Comparison of ENCODE assay signal across 8 cellular contexts in genomic region chr3:32238027-32238815, GRCh38. TPM values are rescaled to one million over a fixed set of nuclear protein-coding genes. Genes with fewer than 3 reads are reported as not detected.
DNase-seq lines count a peak whose midpoint lies in the region; ATAC-seq and TF ChIP-seq lines count a peak whose summit lies in the region.

Gene CMTM8 (plus strand): TSS chr3:32238680. CDS start chr3:32238973, 293 bp downstream.

- H3K27me3 Mint-ChIP-seq in naive thymus-derived CD8-positive, alpha-beta T cell = no peaks in the 10 kb centered on the region
- H3K27me3 Mint-ChIP-seq in stimulated activated naive CD8-positive, alpha-beta T cell treated with anti-CD3 and anti-CD28 coated beads, Interleukin-15, amount 100 ng/mL, for 72 hours = peaks cover 11% of the 10 kb centered on the region

- peak within 1 kb of the TSS in 9 of 10 donors; percentile 47 to 88 (median 76) for H3K27ac Mint-ChIP-seq in naive thymus-derived CD8-positive, alpha-beta T cell
- peak within 1 kb of the TSS in 1 of 2 donors; percentile 77 for H3K27ac Mint-ChIP-seq in stimulated activated naive CD8-positive, alpha-beta T cell treated with anti-CD3 and anti-CD28 coated beads, Interleukin-15, amount 100 ng/mL, for 72 hours

- ATAC-seq in HG02852 (IDR thresholded peaks at IDR 0.05; ENCODE audit: unreplicated experiment) (peak; percentile 73), HG03175 (IDR thresholded peaks at IDR 0.05; ENCODE audit: unreplicated experiment) (no peak)
- peak; percentile 79 to 81 for ATAC-seq in naive thymus-derived CD8-positive, alpha-beta T cell
- ATAC-seq in stimulated activated naive CD8-positive, alpha-beta T cell treated with anti-CD3 and anti-CD28 coated beads, Interleukin-15, amount 100 ng/mL, for 72 hours = peak; percentile 84

- H3K4me3 ChIP-seq in epithelial cell of proximal tubule (ENCODE audit: low read depth, low read length) = peak within 1 kb of the TSS; percentile 85

- H3K4me1 Mint-ChIP-seq in naive thymus-derived CD8-positive, alpha-beta T cell = peaks cover 23 to 61% (median 28%) of the 10 kb centered on the region in 4 donors
- H3K4me1 Mint-ChIP-seq in stimulated activated naive CD8-positive, alpha-beta T cell treated with anti-CD3 and anti-CD28 coated beads, Interleukin-15, amount 100 ng/mL, for 72 hours = peaks cover 30% of the 10 kb centered on the region

- TF ChIP-seq CTCF in epithelial cell of proximal tubule (conservative IDR thresholded peaks at IDR 0.05; ENCODE audit: low read depth, low read length) = no peak

- H3K9me3 Mint-ChIP-seq in naive thymus-derived CD8-positive, alpha-beta T cell = no peaks in the 10 kb centered on the region
- peaks cover 16 to 17% of the 10 kb centered on the region in 2 donors for H3K9me3 Mint-ChIP-seq in stimulated activated naive CD8-positive, alpha-beta T cell treated with anti-CD3 and anti-CD28 coated beads, Interleukin-15, amount 100 ng/mL, for 72 hours

- H3K36me3 Mint-ChIP-seq in naive thymus-derived CD8-positive, alpha-beta T cell = peaks cover 0 to 4% (median 0%) of the 10 kb centered on the region in 3 donors

- peak; percentile 59 for DNase-seq in GDM1 (lab: John Stamatoyannopoulos, UW)
- DNase-seq in NCI-H82 (lab: John Stamatoyannopoulos, UW) = peak; percentile 76
- peak; percentile 13 for DNase-seq in activated CD8-positive, alpha-beta memory T cell treated with anti-CD3 and anti-CD28 coated beads, Interleukin-2, amount 50 U/mL, for 1 hour (ENCODE audit: extremely low read depth)
- DNase-seq in epithelial cell of proximal tubule (ENCODE audit: low read depth) = no peak
- DNase-seq in naive thymus-derived CD8-positive, alpha-beta T cell = peak; percentile 38 to 77 (median 58)
- DNase-seq in stimulated activated naive CD8-positive, alpha-beta T cell treated with anti-CD3 and anti-CD28 coated beads, Interleukin-15, amount 100 ng/mL, for 72 hours = peak in 1 of 2 donors; percentile 64

- peak within 1 kb of the TSS; percentile 82 to 90 (median 86) for H3K4me3 Mint-ChIP-seq in naive thymus-derived CD8-positive, alpha-beta T cell
- peak within 1 kb of the TSS; percentile 87 to 93 for H3K4me3 Mint-ChIP-seq in stimulated activated naive CD8-positive, alpha-beta T cell treated with anti-CD3 and anti-CD28 coated beads, Interleukin-15, amount 100 ng/mL, for 72 hours

- POLR2A ChIA-PET in naive thymus-derived CD8-positive, alpha-beta T cell (lab: Charles Lee) = interaction anchor here (0.6 to 2.2 kb wide), 4 partner anchors 48 to 887 kb away, joined by 3 to 10 read pairs (median 4); no protein-coding TSS in a partner anchor

RNA-seq across cellular contexts. Expression of gene CMTM8, which starts in this region (rescaled TPM):
- total RNA-seq in epithelial cell of proximal tubule = 8.8 and 9.2 TPM in 2 replicates
- 1 to 10 TPM; 2.0 to 2.2 TPM for total RNA-seq in naive thymus-derived CD8-positive, alpha-beta T cell
- polyA plus RNA-seq in naive thymus-derived CD8-positive, alpha-beta T cell = 1 to 10 TPM; 2.8 to 8.6 (median 3.8) TPM
